In genomic region chr13:53198699-53199098, GRCh38 we compare ENCODE assay signal across 7 cellular contexts.
"Had no signal": no experiment of that assay in that cellular context is flagged by ENCODE, and none has a peak within 500 bp of the region (broad histone marks: within the 10 kb centered on the region; RNA-seq: fewer than 3 reads in every experiment).

No MANE protein-coding gene starts in this region.

- H3K4me1 ChIP-seq: lower lobe of right lung, parathyroid adenoma, uterus had no signal

- H3K4me3 ChIP-seq: lower lobe of right lung, skin epidermis, thyroid gland, uterus had no signal

- H3K9ac ChIP-seq: parathyroid adenoma had no signal

- DNase-seq: erythroblast, lower lobe of right lung, retina, thyroid gland, uterus had no signal

- H3K79me2 ChIP-seq: parathyroid adenoma had no signal

- H3K9me3 ChIP-seq: lower lobe of right lung, thyroid gland, uterus had no signal

- H3K27me3 ChIP-seq: thyroid gland had no signal

- H2AFZ ChIP-seq: parathyroid adenoma had no signal

- H3K36me3 ChIP-seq: lower lobe of right lung, thyroid gland, uterus had no signal

- H3K27ac ChIP-seq: lower lobe of right lung, parathyroid adenoma, skin epidermis, thyroid gland, uterus had no signal
